ENCODE assay signal across 1 cellular context in genomic region chr19:15673176-15673654, GRCh38.
TF ChIP-seq lines count a peak whose summit lies in the region.

No MANE protein-coding gene starts in this region.

TF ChIP-seq in HepG2, 621 proteins besides CTCF, POLR2A, EP300 and RAD21 (continued from another document and continues in another):
- TF ChIP-seq BCLAF1 (IDR thresholded peaks at IDR 0.05) (no peak), ZNF549 (CRISPR knock-in tag; IDR thresholded peaks at IDR 0.05) (no peak), ZNF644 (CRISPR knock-in tag; IDR thresholded peaks at IDR 0.05; ENCODE audit: low read depth) (no peak), ZBTB7A (CRISPR knock-in tag; IDR thresholded peaks at IDR 0.05) (no peak), ZNF496 (CRISPR knock-in tag; IDR thresholded peaks at IDR 0.05; ENCODE audit: insufficient replicate concordance) (no peak), CHCHD3 (CRISPR knock-in tag; IDR thresholded peaks at IDR 0.05) (no peak), ZNF724P (CRISPR knock-in tag; IDR thresholded peaks at IDR 0.05; ENCODE audit: borderline replicate concordance) (no peak), PITX1 (CRISPR knock-in tag; IDR thresholded peaks at IDR 0.05) (peak; percentile 82), ARHGAP35 (CRISPR knock-in tag; IDR thresholded peaks at IDR 0.05; ENCODE audit: borderline replicate concordance) (no peak), ONECUT2 (CRISPR knock-in tag; IDR thresholded peaks at IDR 0.05) (no peak), ZNF850 (CRISPR knock-in tag; conservative IDR thresholded peaks at IDR 0.05) (no peak), HDAC6 (IDR thresholded peaks at IDR 0.05; ENCODE audit: low read depth, low read length) (no peak), IKZF4 (CRISPR knock-in tag; IDR thresholded peaks at IDR 0.05; ENCODE audit: borderline replicate concordance, low read depth, not compliant biosample characterization) (no peak), ZNF460 (CRISPR knock-in tag; IDR thresholded peaks at IDR 0.05; ENCODE audit: borderline replicate concordance) (no peak), ZNF784 (CRISPR knock-in tag; IDR thresholded peaks at IDR 0.05; ENCODE audit: borderline replicate concordance) (no peak), ZBTB26 (CRISPR knock-in tag; IDR thresholded peaks at IDR 0.05; ENCODE audit: borderline replicate concordance) (no peak), ZBTB44 (CRISPR knock-in tag; IDR thresholded peaks at IDR 0.05) (no peak), ZMYM4 (CRISPR knock-in tag; IDR thresholded peaks at IDR 0.05) (0 out of 2 replicates have a peak, but pooled peaks have one; percentile 8), ZNF746 (CRISPR knock-in tag; IDR thresholded peaks at IDR 0.05) (peak; percentile 38; the same call in 1 of the 2 replicates), FUBP1 (CRISPR knock-in tag; IDR thresholded peaks at IDR 0.05; ENCODE audit: borderline replicate concordance) (peak; percentile 77; the same call in 1 of the 2 replicates), CREM (IDR thresholded peaks at IDR 0.05) (peak; percentile 28; the same call in 1 of the 2 replicates), CREM (CRISPR knock-in tag; IDR thresholded peaks at IDR 0.05) (no peak), ZNF264 (CRISPR knock-in tag; IDR thresholded peaks at IDR 0.05) (no peak), XRCC5 (optimal IDR thresholded peaks at IDR 0.05; ENCODE audit: low read length) (no peak), ZKSCAN1 (IDR thresholded peaks at IDR 0.05; ENCODE audit: low read length) (no peak), ADNP (CRISPR knock-in tag; IDR thresholded peaks at IDR 0.05) (no peak), ZNF138 (CRISPR knock-in tag; IDR thresholded peaks at IDR 0.05; ENCODE audit: low read depth) (no peak), ZNF207 (IDR thresholded peaks at IDR 0.05; ENCODE audit: borderline replicate concordance) (no peak), CBFB (CRISPR knock-in tag; IDR thresholded peaks at IDR 0.05) (no peak), KAT2B (IDR thresholded peaks at IDR 0.05; ENCODE audit: borderline replicate concordance, low read depth, low read length) (no peak), ZNF597 (CRISPR knock-in tag; IDR thresholded peaks at IDR 0.05) (no peak), ZNF251 (CRISPR knock-in tag; IDR thresholded peaks at IDR 0.05) (no peak), ZNF281 (CRISPR knock-in tag; IDR thresholded peaks at IDR 0.05; ENCODE audit: borderline replicate concordance) (peak; percentile 82; the same call in 1 of the 2 replicates), ZFP1 (CRISPR knock-in tag; IDR thresholded peaks at IDR 0.05) (no peak), GATA4 (IDR thresholded peaks at IDR 0.05; ENCODE audit: borderline replicate concordance, low read depth) (no peak), ZNF773 (CRISPR knock-in tag; IDR thresholded peaks at IDR 0.05; ENCODE audit: borderline replicate concordance) (no peak), TARDBP (CRISPR knock-in tag; IDR thresholded peaks at IDR 0.05) (peak; percentile 55; the same call in 1 of the 2 replicates), NFIC (IDR thresholded peaks at IDR 0.05; ENCODE audit: low read length) (peak; percentile 43; the same call in 1 of the 2 replicates), ZFAT (CRISPR knock-in tag; conservative IDR thresholded peaks at IDR 0.05) (no peak), AGO2 (optimal IDR thresholded peaks at IDR 0.05; ENCODE audit: low read depth, low read length) (no peak), NR2C2 (CRISPR knock-in tag; IDR thresholded peaks at IDR 0.05; ENCODE audit: borderline replicate concordance) (no peak; the same call in 1 of the 2 replicates), ZNF569 (CRISPR knock-in tag; IDR thresholded peaks at IDR 0.05; ENCODE audit: borderline replicate concordance) (no peak), MIER3 (CRISPR knock-in tag; IDR thresholded peaks at IDR 0.05; ENCODE audit: borderline replicate concordance) (no peak)
- TF ChIP-seq, protein P1, sequence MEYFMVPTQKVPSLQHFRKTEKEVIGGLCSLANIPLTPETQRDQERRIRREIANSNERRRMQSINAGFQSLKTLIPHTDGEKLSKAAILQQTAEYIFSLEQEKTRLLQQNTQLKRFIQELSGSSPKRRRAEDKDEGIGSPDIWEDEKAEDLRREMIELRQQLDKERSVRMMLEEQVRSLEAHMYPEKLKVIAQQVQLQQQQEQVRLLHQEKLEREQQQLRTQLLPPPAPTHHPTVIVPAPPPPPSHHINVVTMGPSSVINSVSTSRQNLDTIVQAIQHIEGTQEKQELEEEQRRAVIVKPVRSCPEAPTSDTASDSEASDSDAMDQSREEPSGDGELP (IDR thresholded peaks at IDR 0.05; ENCODE audit: borderline replicate concordance, low read depth), result no peak
- TF ChIP-seq, protein P2, sequence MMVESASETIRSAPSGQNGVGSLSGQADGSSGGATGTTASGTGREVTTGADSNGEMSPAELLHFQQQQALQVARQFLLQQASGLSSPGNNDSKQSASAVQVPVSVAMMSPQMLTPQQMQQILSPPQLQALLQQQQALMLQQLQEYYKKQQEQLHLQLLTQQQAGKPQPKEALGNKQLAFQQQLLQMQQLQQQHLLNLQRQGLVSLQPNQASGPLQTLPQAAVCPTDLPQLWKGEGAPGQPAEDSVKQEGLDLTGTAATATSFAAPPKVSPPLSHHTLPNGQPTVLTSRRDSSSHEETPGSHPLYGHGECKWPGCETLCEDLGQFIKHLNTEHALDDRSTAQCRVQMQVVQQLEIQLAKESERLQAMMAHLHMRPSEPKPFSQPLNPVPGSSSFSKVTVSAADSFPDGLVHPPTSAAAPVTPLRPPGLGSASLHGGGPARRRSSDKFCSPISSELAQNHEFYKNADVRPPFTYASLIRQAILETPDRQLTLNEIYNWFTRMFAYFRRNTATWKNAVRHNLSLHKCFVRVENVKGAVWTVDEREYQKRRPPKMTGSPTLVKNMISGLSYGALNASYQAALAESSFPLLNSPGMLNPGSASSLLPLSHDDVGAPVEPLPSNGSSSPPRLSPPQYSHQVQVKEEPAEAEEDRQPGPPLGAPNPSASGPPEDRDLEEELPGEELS (CRISPR knock-in tag; IDR thresholded peaks at IDR 0.05), result peak; percentile 44; the same call in 1 of the 2 replicates
- TF ChIP-seq, protein P3, sequence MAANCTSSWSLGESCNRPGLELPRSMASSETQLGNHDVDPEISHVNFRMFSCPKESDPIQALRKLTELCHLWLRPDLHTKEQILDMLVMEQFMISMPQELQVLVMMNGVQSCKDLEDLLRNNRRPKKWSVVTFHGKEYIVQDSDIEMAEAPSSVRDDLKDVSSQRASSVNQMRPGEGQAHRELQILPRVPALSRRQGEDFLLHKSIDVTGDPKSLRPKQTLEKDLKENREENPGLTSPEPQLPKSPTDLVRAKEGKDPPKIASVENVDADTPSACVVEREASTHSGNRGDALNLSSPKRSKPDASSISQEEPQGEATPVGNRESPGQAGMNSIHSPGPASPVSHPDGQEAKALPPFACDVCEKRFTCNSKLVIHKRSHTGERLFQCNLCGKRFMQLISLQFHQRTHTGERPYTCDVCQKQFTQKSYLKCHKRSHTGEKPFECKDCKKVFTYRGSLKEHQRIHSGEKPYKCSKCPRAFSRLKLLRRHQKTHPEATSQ (CRISPR knock-in tag; IDR thresholded peaks at IDR 0.05; ENCODE audit: borderline replicate concordance), result no peak
- TF ChIP-seq, protein P4, sequence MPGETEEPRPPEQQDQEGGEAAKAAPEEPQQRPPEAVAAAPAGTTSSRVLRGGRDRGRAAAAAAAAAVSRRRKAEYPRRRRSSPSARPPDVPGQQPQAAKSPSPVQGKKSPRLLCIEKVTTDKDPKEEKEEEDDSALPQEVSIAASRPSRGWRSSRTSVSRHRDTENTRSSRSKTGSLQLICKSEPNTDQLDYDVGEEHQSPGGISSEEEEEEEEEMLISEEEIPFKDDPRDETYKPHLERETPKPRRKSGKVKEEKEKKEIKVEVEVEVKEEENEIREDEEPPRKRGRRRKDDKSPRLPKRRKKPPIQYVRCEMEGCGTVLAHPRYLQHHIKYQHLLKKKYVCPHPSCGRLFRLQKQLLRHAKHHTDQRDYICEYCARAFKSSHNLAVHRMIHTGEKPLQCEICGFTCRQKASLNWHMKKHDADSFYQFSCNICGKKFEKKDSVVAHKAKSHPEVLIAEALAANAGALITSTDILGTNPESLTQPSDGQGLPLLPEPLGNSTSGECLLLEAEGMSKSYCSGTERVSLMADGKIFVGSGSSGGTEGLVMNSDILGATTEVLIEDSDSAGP (CRISPR knock-in tag; IDR thresholded peaks at IDR 0.05; ENCODE audit: borderline replicate concordance), result 0 out of 2 replicates have a peak, but pooled peaks have one; percentile 35
